12 cellular contexts compared by ENCODE assay signal in genomic region chr1:93659805-93660479, GRCh38. TPM values are rescaled to one million over a fixed set of nuclear protein-coding genes. Genes with fewer than 3 reads are reported as not detected.
DNase-seq lines count a peak whose midpoint lies in the region; TF ChIP-seq lines count a peak whose summit lies in the region.
"Had no signal": no experiment of that assay in that cellular context is flagged by ENCODE, and none has a peak within 500 bp of the region (broad histone marks: within the 10 kb centered on the region; RNA-seq: fewer than 3 reads in every experiment).

No MANE protein-coding gene starts in this region.

- no peak overlapping the region for H3K4me3 ChIP-seq in SK-N-SH (ENCODE audit: low read depth in 2 of 2, low read length in 1 of 2)
- H3K4me3 ChIP-seq in osteoblast (ENCODE audit: insufficient read depth, low read length), result no peak overlapping the region

- H3K4me2 ChIP-seq in SK-N-SH, result peak overlapping the region; percentile 16; the same call in 1 of the 2 replicates
- H3K4me2 ChIP-seq in osteoblast (ENCODE audit: insufficient read depth, low read length), result peak overlapping the region; percentile 2

- peak; percentile 31; the same call in 1 of the 2 replicates for TF ChIP-seq RAD21 in SK-N-SH (IDR thresholded peaks at IDR 0.05; ENCODE audit: low read length)

- POLR2A ChIA-PET in SK-N-SH (lab: Yijun Ruan, JAX), result no interaction called here
- POLR2A ChIA-PET in activated CD4-positive, alpha-beta memory T cell treated with anti-CD3 and anti-CD28 coated beads, Interleukin-2, amount 10 ng/mL, durations not matched to agents 7 days and 5 days (lab: Charles Lee), result no interaction called here

- H3K9me3 ChIP-seq in SK-N-SH, result no peaks in the 10 kb centered on the region
- no peaks in the 10 kb centered on the region for H3K9me3 ChIP-seq in osteoblast (ENCODE audit: low read depth, low read length)

- H3K36me3 ChIP-seq in SK-N-SH (replicated peaks in 1 of 2; ENCODE audit: control insufficient read depth in 1 of 2, insufficient read depth in 2 of 2, low read length in 1 of 2) (peaks cover 4 to 52% of the 10 kb centered on the region in 2 experiments), osteoblast (ENCODE audit: insufficient read depth, low read length) (peaks cover 14% of the 10 kb centered on the region)

- H3K27ac Mint-ChIP-seq in glutamatergic neuron (ENCODE audit: unreplicated experiment), result peak overlapping the region; percentile 4
- H3K27ac Mint-ChIP-seq in activated CD4-positive, alpha-beta memory T cell treated with anti-CD3 and anti-CD28 coated beads, Interleukin-2, amount 10 ng/mL, durations not matched to agents 7 days and 5 days, result no peak overlapping the region
- H3K27ac Mint-ChIP-seq: activated naive CD4-positive, alpha-beta T cell treated with anti-CD3 and anti-CD28 coated beads, Interleukin-2, amount 10 ng/mL, durations not matched to agents 7 days and 5 days had no signal

- CTCF ChIA-PET in SK-N-SH (lab: Yijun Ruan, JAX), result interaction anchor here (0.6 to 2.5 kb wide), 6 partner anchors 14 to 154 kb away, joined by 3 to 11 read pairs (median 4); partner anchors contain the start of gene BCAR3
- CTCF ChIA-PET in activated CD4-positive, alpha-beta memory T cell treated with anti-CD3 and anti-CD28 coated beads, Interleukin-2, amount 10 ng/mL, durations not matched to agents 7 days and 5 days (lab: Charles Lee), result no interaction called here

- peak in 1 of 2 experiments; percentile 85; a peak in 2 of 4 replicates for TF ChIP-seq EP300 in SK-N-SH (IDR thresholded peaks at IDR 0.05; ENCODE audit: borderline replicate concordance in 1 of 2, low read depth in 1 of 2, low read length in 1 of 2)

- no peak for TF ChIP-seq CTCF in SK-N-SH (IDR thresholded peaks at IDR 0.05)
- TF ChIP-seq CTCF in glutamatergic neuron (IDR thresholded peaks at IDR 0.05; ENCODE audit: partially characterized antibody, unreplicated experiment), result no peak
- no peak for TF ChIP-seq CTCF in osteoblast (IDR thresholded peaks at IDR 0.05; ENCODE audit: extremely low read depth, low read depth, low read length)

- H3K36me3 Mint-ChIP-seq in glutamatergic neuron (ENCODE audit: unreplicated experiment), result peaks cover 8% of the 10 kb centered on the region
- H3K36me3 Mint-ChIP-seq in activated CD4-positive, alpha-beta memory T cell treated with anti-CD3 and anti-CD28 coated beads, Interleukin-2, amount 10 ng/mL, durations not matched to agents 7 days and 5 days (ENCODE audit: low read depth), result no peaks in the 10 kb centered on the region
- H3K36me3 Mint-ChIP-seq: activated naive CD4-positive, alpha-beta T cell treated with anti-CD3 and anti-CD28 coated beads, Interleukin-2, amount 10 ng/mL, durations not matched to agents 7 days and 5 days had no signal

- H3K4me1 ChIP-seq in SK-N-SH (ENCODE audit: control insufficient read depth in 1 of 2, insufficient read depth in 2 of 2, low read depth in 1 of 2, low read length in 1 of 2) (peaks cover 24 to 34% of the 10 kb centered on the region in 2 experiments), osteoblast (ENCODE audit: insufficient read depth, low read length) (peaks cover 52% of the 10 kb centered on the region)

- WGBS in SK-N-SH (ENCODE audit: low lambda C conversion rate), result 59% methylated on average over 10 of the region's 10 CpGs

- DNase-seq in ELF-1 (ENCODE audit: low read depth, low spot score) (peak; percentile 58), SK-N-SH (peak; percentile 75), glutamatergic neuron (no peak), osteoblast (ENCODE audit: insufficient read length, low spot score, missing footprints) (no peak), HPDE6-E6E7 (ENCODE audit: extremely low spot score) (no peak), NAMALWA (ENCODE audit: low spot score) (no peak)
- no peak for DNase-seq in stimulated activated CD8-positive, alpha-beta memory T cell treated with anti-CD3 and anti-CD28 coated beads, Interleukin-4, amount 100 ng/mL, for 48 hours
- no peak for DNase-seq in activated CD4-positive, alpha-beta memory T cell treated with anti-CD3 and anti-CD28 coated beads, Interleukin-2, amount 10 ng/mL, durations not matched to agents 7 days and 5 days
- DNase-seq: activated naive CD4-positive, alpha-beta T cell treated with anti-CD3 and anti-CD28 coated beads, Interleukin-2, amount 10 ng/mL, durations not matched to agents 7 days and 5 days; NCI-H2171 treated with DMSO at 0.1 percent for 48 hours; stimulated activated CD4-positive, alpha-beta T cell treated with anti-CD3 and anti-CD28 coated beads, Interleukin-15, amount 100 ng/mL, for 24 hours had no signal

- no peaks in the 10 kb centered on the region for H3K9me2 ChIP-seq in SK-N-SH

- no peaks in the 10 kb centered on the region for H3K9me3 Mint-ChIP-seq in glutamatergic neuron (ENCODE audit: unreplicated experiment)
- no peaks in the 10 kb centered on the region for H3K9me3 Mint-ChIP-seq in activated CD4-positive, alpha-beta memory T cell treated with anti-CD3 and anti-CD28 coated beads, Interleukin-2, amount 10 ng/mL, durations not matched to agents 7 days and 5 days
- H3K9me3 Mint-ChIP-seq: activated naive CD4-positive, alpha-beta T cell treated with anti-CD3 and anti-CD28 coated beads, Interleukin-2, amount 10 ng/mL, durations not matched to agents 7 days and 5 days had no signal

- H3K27me3 ChIP-seq in SK-N-SH (ENCODE audit: insufficient read depth) (no peaks in the 10 kb centered on the region), osteoblast (ENCODE audit: insufficient read depth, low read length) (no peaks in the 10 kb centered on the region)

- peaks cover 91% of the 10 kb centered on the region for H3K79me2 ChIP-seq in SK-N-SH (ENCODE audit: insufficient read depth)
- peaks cover 74% of the 10 kb centered on the region for H3K79me2 ChIP-seq in osteoblast (ENCODE audit: insufficient read depth, low read length)

- H4K20me1 ChIP-seq in SK-N-SH (ENCODE audit: insufficient read depth) (peaks cover 31% of the 10 kb centered on the region), osteoblast (ENCODE audit: insufficient read depth, low read length) (peaks cover 12% of the 10 kb centered on the region)

- H2AFZ ChIP-seq in SK-N-SH (ENCODE audit: low read depth) (no peak overlapping the region), osteoblast (ENCODE audit: low read length) (no peak overlapping the region)

- peaks cover 5% of the 10 kb centered on the region for H3K4me1 Mint-ChIP-seq in glutamatergic neuron (ENCODE audit: low read depth, unreplicated experiment)
- H3K4me1 Mint-ChIP-seq in activated CD4-positive, alpha-beta memory T cell treated with anti-CD3 and anti-CD28 coated beads, Interleukin-2, amount 10 ng/mL, durations not matched to agents 7 days and 5 days, result peaks cover 11% of the 10 kb centered on the region
- H3K4me1 Mint-ChIP-seq: activated naive CD4-positive, alpha-beta T cell treated with anti-CD3 and anti-CD28 coated beads, Interleukin-2, amount 10 ng/mL, durations not matched to agents 7 days and 5 days had no signal

- H3K9ac ChIP-seq in SK-N-SH, result no peak overlapping the region

- H3F3A ChIP-seq in SK-N-SH (replicated peaks; ENCODE audit: insufficient read depth), result peaks cover 51% of the 10 kb centered on the region

- H3K27me3 Mint-ChIP-seq in glutamatergic neuron (ENCODE audit: unreplicated experiment), result no peaks in the 10 kb centered on the region
- peaks cover 9% of the 10 kb centered on the region for H3K27me3 Mint-ChIP-seq in activated CD4-positive, alpha-beta memory T cell treated with anti-CD3 and anti-CD28 coated beads, Interleukin-2, amount 10 ng/mL, durations not matched to agents 7 days and 5 days

- H3K27ac ChIP-seq in SK-N-SH (ENCODE audit: low read depth in 2 of 2, low read length in 1 of 2) (peak overlapping the region; percentile 31 to 72), osteoblast (ENCODE audit: low read depth, low read length) (peak overlapping the region; percentile 22)
- H3K27ac ChIP-seq: epithelial cell of prostate had no signal

- H3K4me3 Mint-ChIP-seq in glutamatergic neuron (ENCODE audit: unreplicated experiment), result no peak overlapping the region
- no peak overlapping the region for H3K4me3 Mint-ChIP-seq in activated CD4-positive, alpha-beta memory T cell treated with anti-CD3 and anti-CD28 coated beads, Interleukin-2, amount 10 ng/mL, durations not matched to agents 7 days and 5 days
- H3K4me3 Mint-ChIP-seq: activated naive CD4-positive, alpha-beta T cell treated with anti-CD3 and anti-CD28 coated beads, Interleukin-2, amount 10 ng/mL, durations not matched to agents 7 days and 5 days had no signal

TF ChIP-seq in SK-N-SH, 30 proteins besides CTCF, POLR2A, EP300 and RAD21 (continues in another document):
- TF ChIP-seq FOSL2 (IDR thresholded peaks at IDR 0.05; ENCODE audit: borderline replicate concordance, low read depth), result no peak
- no peak for TF ChIP-seq TAF1 (IDR thresholded peaks at IDR 0.05; ENCODE audit: borderline replicate concordance, low read depth, low read length)
- no peak for TF ChIP-seq JUND (IDR thresholded peaks at IDR 0.05)
- peak; percentile 90; the same call in 1 of the 2 replicates for TF ChIP-seq FOXJ3 (CRISPR knock-in tag; IDR thresholded peaks at IDR 0.05)
- no peak for TF ChIP-seq RXRA (IDR thresholded peaks at IDR 0.05; ENCODE audit: borderline replicate concordance, low read depth)
- TF ChIP-seq TCF12 (IDR thresholded peaks at IDR 0.05), result peak; percentile 51; the same call in 1 of the 2 replicates
- no peak for TF ChIP-seq NFIC (IDR thresholded peaks at IDR 0.05; ENCODE audit: borderline replicate concordance)
- TF ChIP-seq GATA2 (CRISPR knock-in tag; IDR thresholded peaks at IDR 0.05), result peak; percentile 71
- peak; percentile 62; the same call in 1 of the 2 replicates for TF ChIP-seq MXI1 (IDR thresholded peaks at IDR 0.05; ENCODE audit: low read depth, low read length)
- no peak for TF ChIP-seq ELF1 (IDR thresholded peaks at IDR 0.05)
- peak; percentile 85 for TF ChIP-seq CHD2 (IDR thresholded peaks at IDR 0.05; ENCODE audit: low read length, partially characterized antibody)
- TF ChIP-seq MEF2A (IDR thresholded peaks at IDR 0.05; ENCODE audit: borderline replicate concordance, low read depth), result no peak
- TF ChIP-seq RCOR1 (IDR thresholded peaks at IDR 0.05; ENCODE audit: low read length), result peak; percentile 86
- TF ChIP-seq RFX5 (IDR thresholded peaks at IDR 0.05; ENCODE audit: low read length), result peak; percentile 70; the same call in 1 of the 2 replicates
- TF ChIP-seq SMC3 (IDR thresholded peaks at IDR 0.05; ENCODE audit: low read depth, low read length), result peak; percentile 4; the same call in 1 of the 2 replicates

RNA-seq across cellular contexts. Expression of gene BCAR3, which starts 21.7 kb away (rescaled TPM):
- 49.2 and 58.4 TPM in 2 replicates for polyA plus RNA-seq in SK-N-SH (2012; rRNA removed)
- 40.2 and 48.4 TPM in 2 replicates for polyA plus RNA-seq in SK-N-SH (2012; cell fraction: cytosol; rRNA removed)
- polyA plus RNA-seq in SK-N-SH (2012; cell fraction: nucleus; rRNA removed), result 59.5 and 69.2 TPM in 2 replicates
- total RNA-seq in glutamatergic neuron (ENCODE audit: unreplicated experiment) (12.8 TPM), osteoblast (34.0 and 37.1 TPM in 2 replicates)
- total RNA-seq in activated CD4-positive, alpha-beta memory T cell treated with anti-CD3 and anti-CD28 coated beads, Interleukin-2, amount 10 ng/mL, durations not matched to agents 7 days and 5 days, result 1 to 10 TPM; 3.1 to 3.9 TPM

Comparison
In these comparisons a context has a peak if more than half of its experiments do, and no peak if none do; other contexts are left out.
1. DNase-seq: peak in ELF-1 (single experiment) and SK-N-SH (single experiment); none in glutamatergic neuron (single experiment), osteoblast (single experiment), HPDE6-E6E7 (single experiment), stimulated activated CD8-positive, alpha-beta memory T cell treated with anti-CD3 and anti-CD28 coated beads, Interleukin-4, amount 100 ng/mL, for 48 hours (single experiment), NAMALWA (single experiment) and activated CD4-positive, alpha-beta memory T cell treated with anti-CD3 and anti-CD28 coated beads, Interleukin-2, amount 10 ng/mL, durations not matched to agents 7 days and 5 days (single experiment).